Comparison of ENCODE assay signal across 1 cellular context in the genomic region with DNA sequence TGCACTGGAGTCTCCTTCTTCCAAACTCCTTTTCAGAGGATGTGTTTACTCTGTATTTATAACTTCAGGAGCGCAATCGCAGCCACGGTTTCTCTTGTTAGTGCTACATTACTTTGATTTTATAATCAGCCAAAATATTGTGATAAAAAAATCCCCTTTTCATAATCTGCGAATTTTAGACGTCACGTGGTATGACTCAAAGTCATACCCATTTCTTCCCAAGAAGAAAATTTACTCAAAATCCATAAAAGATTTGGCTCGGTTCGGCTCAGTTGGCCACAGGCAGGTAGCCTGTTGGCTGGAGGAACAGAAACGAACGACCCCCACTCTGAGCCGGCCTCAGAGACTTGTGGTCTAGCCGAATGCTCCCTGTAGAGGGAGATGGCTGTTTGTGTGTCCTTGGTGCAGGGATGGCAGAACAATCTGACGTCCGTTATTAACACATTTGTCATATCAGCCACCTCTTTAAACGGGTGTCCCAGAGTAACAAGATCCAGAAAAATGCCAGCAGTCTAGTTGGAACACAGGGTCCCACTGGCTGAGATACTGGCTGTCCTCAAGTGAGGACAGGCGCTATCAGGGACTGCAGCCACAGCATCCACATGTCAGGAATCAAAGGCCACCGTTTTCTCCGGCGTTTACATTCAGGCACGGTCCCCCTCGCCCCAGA.
TF ChIP-seq lines count a peak whose summit lies in the region.

No MANE protein-coding gene starts in this region.

TF ChIP-seq in K562, 482 proteins besides CTCF, POLR2A, EP300 and RAD21 (continued from another document):
- no peak for TF ChIP-seq ESRRB (CRISPR knock-in tag; IDR thresholded peaks at IDR 0.05; ENCODE audit: borderline replicate concordance)
- TF ChIP-seq, protein P1, sequence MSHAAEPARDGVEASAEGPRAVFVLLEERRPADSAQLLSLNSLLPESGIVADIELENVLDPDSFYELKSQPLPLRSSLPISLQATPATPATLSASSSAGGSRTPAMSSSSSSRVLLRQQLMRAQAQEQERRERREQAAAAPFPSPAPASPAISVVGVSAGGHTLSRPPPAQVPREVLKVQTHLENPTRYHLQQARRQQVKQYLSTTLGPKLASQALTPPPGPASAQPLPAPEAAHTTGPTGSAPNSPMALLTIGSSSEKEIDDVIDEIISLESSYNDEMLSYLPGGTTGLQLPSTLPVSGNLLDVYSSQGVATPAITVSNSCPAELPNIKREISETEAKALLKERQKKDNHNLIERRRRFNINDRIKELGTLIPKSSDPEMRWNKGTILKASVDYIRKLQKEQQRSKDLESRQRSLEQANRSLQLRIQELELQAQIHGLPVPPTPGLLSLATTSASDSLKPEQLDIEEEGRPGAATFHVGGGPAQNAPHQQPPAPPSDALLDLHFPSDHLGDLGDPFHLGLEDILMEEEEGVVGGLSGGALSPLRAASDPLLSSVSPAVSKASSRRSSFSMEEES (CRISPR knock-in tag; IDR thresholded peaks at IDR 0.05): peak; percentile 77
TF ChIP-seq in K562: peak in this region for 1.
